ENCODE assay signal across 12 cellular contexts in the genomic region with DNA sequence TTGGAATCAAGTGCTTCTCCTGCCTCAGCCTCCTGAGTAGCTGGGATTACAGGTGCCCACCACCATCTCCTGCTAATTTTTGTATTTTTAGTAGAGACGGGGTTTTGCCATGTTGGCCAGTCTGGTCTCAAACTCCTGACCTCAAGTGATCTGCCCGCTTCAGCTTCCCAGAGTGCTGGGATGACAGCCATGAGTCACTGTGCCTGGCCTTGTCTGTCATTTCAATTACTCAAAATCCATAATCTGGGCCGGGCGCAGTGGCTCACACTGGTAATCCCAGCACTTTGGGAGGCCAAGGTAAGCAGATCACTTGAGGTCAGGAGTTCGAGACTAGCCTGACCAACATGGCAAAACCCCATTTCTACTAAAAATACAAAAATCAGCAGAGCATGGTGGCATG. TPM values are rescaled to one million over a fixed set of nuclear protein-coding genes. Genes with fewer than 3 reads are reported as not detected.
A peak's percentile ranks its signal among the peaks of the same experiment; 100 is the strongest.
DNase-seq lines count a peak whose midpoint lies in the region; ATAC-seq and TF ChIP-seq lines count a peak whose summit lies in the region.
"Not testable (repeated sequence)": the region's sequence is repeated elsewhere in the genome, so short reads cannot be mapped to it uniquely, and the experiment has no call there.
"Had no signal": no experiment of that assay in that cellular context is flagged by ENCODE, and none has a peak within 500 bp of the region (broad histone marks: within the 10 kb centered on the region; RNA-seq: fewer than 3 reads in every experiment).

No MANE protein-coding gene starts in this region.

- not testable (repeated sequence) for H3K79me2 ChIP-seq in H9 (ENCODE audit: insufficient read depth, low read length)

- intact Hi-C loops in left ventricle myocardium inferior (cut with micrococcal nuclease); natural killer cell (cut with micrococcal nuclease); testis (cut with DNase I; ENCODE audit: low total_unique reads): not testable (repeated sequence)

- H3T11ph ChIP-seq in H9 (ENCODE audit: low read length): not testable (repeated sequence)

- H3K27ac ChIP-seq in H9 (ENCODE audit: insufficient read length, low read depth, low read length) (peak overlapping the region; percentile 24), left ventricle myocardium inferior (replicated peaks) (peak overlapping the region; percentile 30), testis (peak overlapping the region; percentile 86 to 88)

- H3K27ac Mint-ChIP-seq in H9 (peak overlapping the region in 1 of 3 experiments; percentile 76; a peak in 2 of 7 replicates), natural killer cell (peak overlapping the region; percentile 97)
- H3K27ac Mint-ChIP-seq in T-helper 2 cell treated with Interferon-gamma antibody and Interleukin-4, amounts not matched to agents 5 μg/mL and 100 μg/mL, for 36 hours: not testable (repeated sequence)
- H3K27ac Mint-ChIP-seq in activated CD8-positive, alpha-beta T cell treated with anti-CD3 and anti-CD28 coated beads, Interleukin-2, amount 10 ng/mL, durations not matched to agents 7 days and 5 days: peak overlapping the region; percentile 89
- H3K27ac Mint-ChIP-seq in activated naive CD8-positive, alpha-beta T cell treated with anti-CD3 and anti-CD28 coated beads, Interleukin-2, amount 10 ng/mL, durations not matched to agents 7 days and 5 days: peak overlapping the region; percentile 83

- peaks cover 54 to 69% of the 10 kb centered on the region in 2 experiments for H3K4me1 Mint-ChIP-seq in H9
- peaks cover 56% of the 10 kb centered on the region for H3K4me1 Mint-ChIP-seq in T-helper 2 cell treated with Interferon-gamma antibody and Interleukin-4, amounts not matched to agents 5 μg/mL and 100 μg/mL, for 36 hours (ENCODE audit: low read depth)
- H3K4me1 Mint-ChIP-seq in activated CD8-positive, alpha-beta T cell treated with anti-CD3 and anti-CD28 coated beads, Interleukin-2, amount 10 ng/mL, durations not matched to agents 7 days and 5 days (ENCODE audit: low read depth): peaks cover 70% of the 10 kb centered on the region
- peaks cover 54% of the 10 kb centered on the region for H3K4me1 Mint-ChIP-seq in activated naive CD8-positive, alpha-beta T cell treated with anti-CD3 and anti-CD28 coated beads, Interleukin-2, amount 10 ng/mL, durations not matched to agents 7 days and 5 days
- H3K4me1 Mint-ChIP-seq in natural killer cell: peaks cover 56 to 66% of the 10 kb centered on the region in 2 donors

- H2BK5ac ChIP-seq in H9 (ENCODE audit: insufficient read length, low read length): not testable (repeated sequence)

- H3K14ac ChIP-seq in H9 (ENCODE audit: insufficient read depth, low read length): peak overlapping the region; percentile 78

- not testable (repeated sequence) for H4K5ac ChIP-seq in H9 (ENCODE audit: insufficient read length, low read depth, low read length)

- POLR2A ChIA-PET in activated CD8-positive, alpha-beta T cell treated with anti-CD3 and anti-CD28 coated beads, Interleukin-2, amount 10 ng/mL, durations not matched to agents 7 days and 5 days (lab: Charles Lee); activated naive CD8-positive, alpha-beta T cell treated with anti-CD3 and anti-CD28 coated beads, Interleukin-2, amount 10 ng/mL, durations not matched to agents 7 days and 5 days (lab: Charles Lee): not testable (repeated sequence)

- not testable (repeated sequence) for H3K9me3 Mint-ChIP-seq in H9, natural killer cell
- H3K9me3 Mint-ChIP-seq in T-helper 2 cell treated with Interferon-gamma antibody and Interleukin-4, amounts not matched to agents 5 μg/mL and 100 μg/mL, for 36 hours: peaks cover 10% of the 10 kb centered on the region
- peaks cover 13% of the 10 kb centered on the region for H3K9me3 Mint-ChIP-seq in activated CD8-positive, alpha-beta T cell treated with anti-CD3 and anti-CD28 coated beads, Interleukin-2, amount 10 ng/mL, durations not matched to agents 7 days and 5 days (ENCODE audit: insufficient read depth)
- H3K9me3 Mint-ChIP-seq in activated naive CD8-positive, alpha-beta T cell treated with anti-CD3 and anti-CD28 coated beads, Interleukin-2, amount 10 ng/mL, durations not matched to agents 7 days and 5 days: peaks cover 10% of the 10 kb centered on the region

- H2AK5ac ChIP-seq in H9 (ENCODE audit: insufficient read length, low read length): peak overlapping the region; percentile 36

- not testable (repeated sequence) for H3K23me2 ChIP-seq in H9 (ENCODE audit: insufficient read length, low read depth, low read length, poor library complexity, severe bottlenecking)

- H3K27me3 Mint-ChIP-seq in H9 (ENCODE audit: low read depth); T-helper 2 cell treated with Interferon-gamma antibody and Interleukin-4, amounts not matched to agents 5 μg/mL and 100 μg/mL, for 36 hours (ENCODE audit: low read depth); activated CD8-positive, alpha-beta T cell treated with anti-CD3 and anti-CD28 coated beads, Interleukin-2, amount 10 ng/mL, durations not matched to agents 7 days and 5 days (ENCODE audit: low read depth); activated naive CD8-positive, alpha-beta T cell treated with anti-CD3 and anti-CD28 coated beads, Interleukin-2, amount 10 ng/mL, durations not matched to agents 7 days and 5 days; natural killer cell (ENCODE audit: low read depth in 2 of 2): not testable (repeated sequence)

- ATAC-seq in activated CD8-positive, alpha-beta T cell treated with anti-CD3 and anti-CD28 coated beads, Interleukin-2, amount 10 ng/mL, durations not matched to agents 7 days and 5 days; activated naive CD8-positive, alpha-beta T cell treated with anti-CD3 and anti-CD28 coated beads, Interleukin-2, amount 10 ng/mL, durations not matched to agents 7 days and 5 days (ENCODE audit: low read depth); natural killer cell: not testable (repeated sequence)

- not testable (repeated sequence) for H4K8ac ChIP-seq in H9 (replicated peaks; ENCODE audit: insufficient read length, low read depth, low read length)

- not testable (repeated sequence) for H3K23ac ChIP-seq in H9 (ENCODE audit: insufficient read length, low read depth, low read length)

- peak overlapping the region; percentile 92 for H2BK12ac ChIP-seq in H9 (ENCODE audit: insufficient read length, low read depth, low read length)

- no CpG with 5 or more reads among the region's 5 CpGs for WGBS in H9 (ENCODE audit: extremely low coverage, insufficient read length, low lambda C conversion rate)
- WGBS in testis, 2 donors: 97 to 98% methylated on average over 5 of the region's 5 CpGs

- not testable (repeated sequence) for H2BK20ac ChIP-seq in H9 (ENCODE audit: low read depth, low read length, poor library complexity, severe bottlenecking)

- not testable (repeated sequence) for H3K56ac ChIP-seq in H9 (ENCODE audit: insufficient read length, low read depth, low read length)

- H2BK15ac ChIP-seq in H9 (ENCODE audit: low read depth, low read length): not testable (repeated sequence)

- CTCF ChIA-PET in activated CD8-positive, alpha-beta T cell treated with anti-CD3 and anti-CD28 coated beads, Interleukin-2, amount 10 ng/mL, durations not matched to agents 7 days and 5 days (lab: Charles Lee): interaction anchor here (2.3 kb wide), 1 partner anchor 45 kb away, joined by 10 read pairs; no protein-coding TSS in a partner anchor

- H3K9me3 ChIP-seq in H9 (ENCODE audit: control insufficient read depth, low read depth, low read length); left ventricle myocardium inferior (replicated peaks); testis: not testable (repeated sequence)

- not testable (repeated sequence) for H3K4me3 Mint-ChIP-seq in H9; activated CD8-positive, alpha-beta T cell treated with anti-CD3 and anti-CD28 coated beads, Interleukin-2, amount 10 ng/mL, durations not matched to agents 7 days and 5 days; activated naive CD8-positive, alpha-beta T cell treated with anti-CD3 and anti-CD28 coated beads, Interleukin-2, amount 10 ng/mL, durations not matched to agents 7 days and 5 days
- H3K4me3 Mint-ChIP-seq in T-helper 2 cell treated with Interferon-gamma antibody and Interleukin-4, amounts not matched to agents 5 μg/mL and 100 μg/mL, for 36 hours: peak overlapping the region; percentile 65
- H3K4me3 Mint-ChIP-seq in natural killer cell: peak overlapping the region; percentile 89

- H3K4ac ChIP-seq in H9 (ENCODE audit: low read depth, low read length): peak overlapping the region; percentile 37; the same call in 1 of the 2 replicates

- H3K27me3 ChIP-seq in H9 (ENCODE audit: insufficient read depth, low read length); testis: not testable (repeated sequence)
- peaks cover 45% of the 10 kb centered on the region for H3K27me3 ChIP-seq in left ventricle myocardium inferior (ENCODE audit: low read depth)

- not testable (repeated sequence) for H2BK120ac ChIP-seq in H9 (ENCODE audit: low read depth, low read length, poor library complexity, severe bottlenecking)

- not testable (repeated sequence) for DNase-seq in H9; T-helper 2 cell treated with Interferon-gamma antibody and Interleukin-4, amounts not matched to agents 5 μg/mL and 100 μg/mL, for 36 hours (ENCODE audit: low spot score); activated CD8-positive, alpha-beta T cell treated with anti-CD3 and anti-CD28 coated beads, Interleukin-2, amount 10 ng/mL, durations not matched to agents 7 days and 5 days; activated naive CD8-positive, alpha-beta T cell treated with anti-CD3 and anti-CD28 coated beads, Interleukin-2, amount 10 ng/mL, durations not matched to agents 7 days and 5 days; left ventricle myocardium inferior; natural killer cell; testis

- H3K79me1 ChIP-seq in H9 (ENCODE audit: insufficient read depth, low read depth, low read length, poor library complexity, severe bottlenecking): not testable (repeated sequence)

- H4K91ac ChIP-seq in H9 (ENCODE audit: insufficient read length, low read depth, low read length): peak overlapping the region; percentile 91

- TF ChIP-seq CTCF in H9 (conservative IDR thresholded peaks at IDR 0.05); left ventricle myocardium inferior (IDR thresholded peaks at IDR 0.05; ENCODE audit: borderline replicate concordance); natural killer cell (IDR thresholded peaks at IDR 0.05); testis (IDR thresholded peaks at IDR 0.05): not testable (repeated sequence)

- not testable (repeated sequence) for H3K4me3 ChIP-seq in left ventricle myocardium inferior, testis

- not testable (repeated sequence) for H3K4me2 ChIP-seq in H9 (ENCODE audit: insufficient read depth, insufficient read length, low read length)

- not testable (repeated sequence) for H3K4me1 ChIP-seq in H9 (ENCODE audit: insufficient read depth, low read length)
- H3K4me1 ChIP-seq in left ventricle myocardium inferior (peaks cover 13% of the 10 kb centered on the region), testis (peaks cover 40% of the 10 kb centered on the region)

- not testable (repeated sequence) for H4K20me1 ChIP-seq in H9 (ENCODE audit: control insufficient read depth, insufficient read depth, insufficient read length)

- not testable (repeated sequence) for H3K36me3 ChIP-seq in left ventricle myocardium inferior; testis (ENCODE audit: low read depth, missing control alignments)

- peak overlapping the region; percentile 54 for H3K18ac ChIP-seq in H9 (ENCODE audit: insufficient read length, low read depth, low read length)

- H3K36me3 Mint-ChIP-seq in H9 (ENCODE audit: insufficient read depth in 1 of 3, low read depth in 3 of 3); natural killer cell: not testable (repeated sequence)
- H3K36me3 Mint-ChIP-seq in T-helper 2 cell treated with Interferon-gamma antibody and Interleukin-4, amounts not matched to agents 5 μg/mL and 100 μg/mL, for 36 hours (ENCODE audit: low read depth): peaks cover 24% of the 10 kb centered on the region
- peaks cover 42% of the 10 kb centered on the region for H3K36me3 Mint-ChIP-seq in activated CD8-positive, alpha-beta T cell treated with anti-CD3 and anti-CD28 coated beads, Interleukin-2, amount 10 ng/mL, durations not matched to agents 7 days and 5 days (ENCODE audit: low read depth)
- peaks cover 25% of the 10 kb centered on the region for H3K36me3 Mint-ChIP-seq in activated naive CD8-positive, alpha-beta T cell treated with anti-CD3 and anti-CD28 coated beads, Interleukin-2, amount 10 ng/mL, durations not matched to agents 7 days and 5 days

- not testable (repeated sequence) for H2AFZ ChIP-seq in H9 (ENCODE audit: low read length)

- H3K9ac ChIP-seq in H9 (ENCODE audit: extremely low read depth, insufficient read length, low read length): not testable (repeated sequence)

- TF ChIP-seq POLR2A in testis (IDR thresholded peaks at IDR 0.05): not testable (repeated sequence)

RNA-seq across cellular contexts. Expression of gene MUC4, which starts 6.1 kb away (rescaled TPM):
- 0.70 and 1.2 TPM in 2 replicates for total RNA-seq in H9 (2021)
- total RNA-seq in activated CD8-positive, alpha-beta T cell treated with anti-CD3 and anti-CD28 coated beads, Interleukin-2, amount 10 ng/mL, durations not matched to agents 7 days and 5 days: under 1 TPM in 1 of 2 experiments, not detected in 1; 0.05 TPM
- under 1 TPM in 1 of 2 experiments, not detected in 1; 0.06 TPM for total RNA-seq in activated naive CD8-positive, alpha-beta T cell treated with anti-CD3 and anti-CD28 coated beads, Interleukin-2, amount 10 ng/mL, durations not matched to agents 7 days and 5 days
- total RNA-seq in left ventricle myocardium inferior: 0.11 TPM
- total RNA-seq in natural killer cell: 1 to 10 TPM in 1 of 3 donors, under 1 TPM in 2; 0.05 to 1.7 (median 0.38) TPM
- 1 to 10 TPM; 4.0 to 4.7 TPM for total RNA-seq in testis
- 1.8 TPM for polyA plus RNA-seq in testis (ENCODE audit: insufficient read depth, low read depth, low replicate concordance)
- total RNA-seq: CD8-positive, alpha-beta T cell; GM23248; NCI-H460; Right ventricle myocardium inferior; RPMI7951 had no signal
- polyA plus RNA-seq: GM23248 had no signal

Comparison
In these comparisons a context has a peak if more than half of its experiments do, and no peak if none do; other contexts are left out.
1. H3K27ac ChIP-seq: peak in every context shown above with its lines; median percentile 87 in testis; 30 in left ventricle myocardium inferior; 24 in H9.